In genomic region chr1:62342270-62342669, GRCh38 we compare ENCODE assay signal across 11 cellular contexts. TPM values are rescaled to one million over a fixed set of nuclear protein-coding genes. Genes with fewer than 3 reads are reported as not detected.
"Had no signal": no experiment of that assay in that cellular context is flagged by ENCODE, and none has a peak within 500 bp of the region (broad histone marks: within the 10 kb centered on the region; RNA-seq: fewer than 3 reads in every experiment).

No MANE protein-coding gene starts in this region.

- H3K27ac ChIP-seq: GM23248 had no signal

- H3K9ac ChIP-seq: GM23248 had no signal

- H3K27ac Mint-ChIP-seq: GM23338, H9, HFFc6 had no signal

- H3K36me3 ChIP-seq: HAP-1 had no signal

- H3K4me3 ChIP-seq: GM23248, GM23338, HAP-1 had no signal

- H3K9me3 ChIP-seq: HAP-1 had no signal

- ATAC-seq: GM23338, HCT116 had no signal

- DNase-seq: GM23248, GOT3, H7, H9, HCEC 1CT, HFFc6 had no signal

- H2AFZ ChIP-seq: GM23248, GM23338 had no signal

- H3K9me3 Mint-ChIP-seq: GM23338, H9, HFFc6 had no signal

- FAIRE-seq: H54 had no signal

- H3K4me3 Mint-ChIP-seq: GM23338, H9, HFFc6 had no signal

- H3K4me2 ChIP-seq: GM23338 had no signal

RNA-seq across cellular contexts. Expression of gene KANK4, which starts 23.0 kb away (rescaled TPM):
- total RNA-seq: H4, HFFc6 had no signal
